In genomic region chr16:82062645-82063058, GRCh38 we compare ENCODE assay signal across 18 cellular contexts. TPM values are rescaled to one million over a fixed set of nuclear protein-coding genes. Genes with fewer than 3 reads are reported as not detected.
DNase-seq lines count a peak whose midpoint lies in the region; ATAC-seq and TF ChIP-seq lines count a peak whose summit lies in the region.
"Had no signal": no experiment of that assay in that cellular context is flagged by ENCODE, and none has a peak within 500 bp of the region (broad histone marks: within the 10 kb centered on the region; RNA-seq: fewer than 3 reads in every experiment).

No MANE protein-coding gene starts in this region.

- TF ChIP-seq CTCF in cardiac fibroblast (IDR thresholded peaks at IDR 0.05; ENCODE audit: low read depth, low read length), result no peak
- TF ChIP-seq CTCF in liver (IDR thresholded peaks at IDR 0.05; ENCODE audit: low read depth, low read length, missing input control), result no peak

- peaks cover 0 to 2% (median 0%) of the 10 kb centered on the region in 4 donors for H3K36me3 ChIP-seq in liver (ENCODE audit: control insufficient read depth in 4 of 4, insufficient read depth in 3 of 4, low read depth in 1 of 4, low read length in 3 of 4)
- H3K36me3 ChIP-seq: sigmoid colon had no signal

- no peak for ATAC-seq in GM21786 (IDR thresholded peaks at IDR 0.05; ENCODE audit: unreplicated experiment)
- no peak for ATAC-seq in GM19351 (IDR thresholded peaks at IDR 0.05; ENCODE audit: unreplicated experiment)
- ATAC-seq: activated CD4-positive, CD25-positive, alpha-beta regulatory T cell treated with anti-CD3 and anti-CD28 coated beads, Interleukin-2, amount 50 U/mL, for 24 hours; activated T-cell treated with anti-CD3 and anti-CD28 coated beads, Interleukin-2, amount 50 U/mL, for 72 hours; T-cell had no signal

- H3K4me1 ChIP-seq in liver (ENCODE audit: control insufficient read depth in 4 of 4, insufficient read depth in 4 of 4, low read length in 3 of 4), result peaks cover 17 to 72% (median 61%) of the 10 kb centered on the region in 4 donors
- H3K4me1 ChIP-seq: sigmoid colon had no signal

- H3K4me3 ChIP-seq in cardiac fibroblast (replicated peaks in 1 of 2; ENCODE audit: low read depth in 2 of 2, low read length in 2 of 2), result no peak overlapping the region
- H3K4me3 ChIP-seq in liver (ENCODE audit: low read depth in 1 of 3, low read length in 3 of 3), result no peak overlapping the region
- H3K4me3 ChIP-seq: sigmoid colon had no signal

- peak in 1 of 2 donors; percentile 5 for TF ChIP-seq RAD21 in liver (IDR thresholded peaks at IDR 0.05)

- H3K9ac ChIP-seq in liver (ENCODE audit: low read depth in 1 of 2, low read length in 2 of 2), result peak overlapping the region in 1 of 2 donors; percentile 19

- H3K9me3 ChIP-seq in liver (ENCODE audit: control insufficient read depth in 4 of 4, low read length in 3 of 4), result no peaks in the 10 kb centered on the region
- H3K9me3 ChIP-seq: sigmoid colon had no signal

- no peaks in the 10 kb centered on the region for H3K27me3 ChIP-seq in liver (ENCODE audit: control insufficient read depth in 4 of 4, insufficient read depth in 4 of 4, low read length in 3 of 4)
- H3K27me3 ChIP-seq: sigmoid colon had no signal

- 41% methylated on average over 7 of the region's 7 CpGs for WGBS in liver

- peak overlapping the region; percentile 76 to 77 for H3K27ac ChIP-seq in liver (ENCODE audit: low read depth in 1 of 2, low read length in 2 of 2)
- H3K27ac ChIP-seq: sigmoid colon had no signal

- peak; percentile 31 for DNase-seq in SIG-M5 treated with dmso at 0.1 percent for 504 hours (lab: John Stamatoyannopoulos, UW; ENCODE audit: unreplicated experiment)
- no peak for DNase-seq in SIG-M5 (lab: John Stamatoyannopoulos, UW)
- DNase-seq in cardiac fibroblast (ENCODE audit: low read depth in 2 of 2), result peak; percentile 59 to 84
- no peak for DNase-seq in NOMO-1 treated with dmso at 0.1 percent for 144 hours (lab: John Stamatoyannopoulos, UW; ENCODE audit: unreplicated experiment)
- DNase-seq in NCI-H187 (lab: John Stamatoyannopoulos, UW), result no peak
- DNase-seq: activated T-cell treated with anti-CD3 and anti-CD28 coated beads, Interleukin-2, amount 50 U/mL, for 72 hours; amygdala; Calu3; dermis blood vessel endothelial cell; left cardiac atrium; NCI-H1048; NCI-H446; sigmoid colon; T-cell had no signal

TF ChIP-seq in liver, 16 proteins besides CTCF, POLR2A, EP300 and RAD21:
- TF ChIP-seq NR2F2 (IDR thresholded peaks at IDR 0.05), result no peak
- TF ChIP-seq JUND (IDR thresholded peaks at IDR 0.05), result peak in 1 of 2 donors; percentile 75
- TF ChIP-seq REST (IDR thresholded peaks at IDR 0.05), result no peak
- peak; percentile 58 to 75 for TF ChIP-seq RXRA (IDR thresholded peaks at IDR 0.05)
- no peak for TF ChIP-seq YY1 (IDR thresholded peaks at IDR 0.05)
- peak; percentile 53 for TF ChIP-seq FOXA1 (IDR thresholded peaks at IDR 0.05)
- TF ChIP-seq ZBTB33 (IDR thresholded peaks at IDR 0.05), result no peak
- no peak for TF ChIP-seq HNF4G (IDR thresholded peaks at IDR 0.05)
- peak; percentile 34 for TF ChIP-seq MAX (IDR thresholded peaks at IDR 0.05)
- TF ChIP-seq FOXA2 (IDR thresholded peaks at IDR 0.05), result peak; percentile 84
- no peak for TF ChIP-seq TAF1 (conservative IDR thresholded peaks at IDR 0.05)
- peak; percentile 34 to 57 for TF ChIP-seq HNF4A (conservative IDR thresholded peaks at IDR 0.05)
- TF ChIP-seq GABPA (IDR thresholded peaks at IDR 0.05 in 1 of 2, conservative IDR thresholded peaks at IDR 0.05 in 1 of 2), result no peak
- peak; percentile 39 for TF ChIP-seq ATF3 (IDR thresholded peaks at IDR 0.05)
- peak; percentile 29 for TF ChIP-seq SP1 (IDR thresholded peaks at IDR 0.05)
- TF ChIP-seq EGR1 (IDR thresholded peaks at IDR 0.05; ENCODE audit: low read depth in 2 of 2), result no peak

RNA-seq across cellular contexts. Expression of gene HSD17B2, which starts 27.6 kb away (rescaled TPM):
- total RNA-seq in liver, result 100 to 1,000 TPM in 1 of 2 donors, 10 to 100 TPM in 1; 47.7 to 126 TPM
- 100 to 1,000 TPM in 1 of 2 donors, 10 to 100 TPM in 1; 83.4 to 123 TPM for polyA plus RNA-seq in liver
- total RNA-seq: activated T-cell treated with anti-CD3 and anti-CD28 coated beads, Interleukin-2, amount 50 U/mL, for 72 hours; left cardiac atrium; sigmoid colon; T-cell had no signal

RNA-seq across cellular contexts. Expression of gene SDR42E1, which starts 51.4 kb away (rescaled TPM):
- 1 to 10 TPM; 3.0 to 6.5 TPM for total RNA-seq in liver
- 1 to 10 TPM; 1.9 to 3.5 TPM for polyA plus RNA-seq in liver

Comparison
In these comparisons a context has a peak if more than half of its experiments do, and no peak if none do; other contexts are left out.
1. DNase-seq: peak in SIG-M5 treated with dmso at 0.1 percent for 504 hours (single experiment) and cardiac fibroblast (2 of 2); none in SIG-M5 (single experiment), NOMO-1 treated with dmso at 0.1 percent for 144 hours (single experiment) and NCI-H187 (0 of 2).